Comparison of ENCODE assay signal across 28 cellular contexts in the genomic region with DNA sequence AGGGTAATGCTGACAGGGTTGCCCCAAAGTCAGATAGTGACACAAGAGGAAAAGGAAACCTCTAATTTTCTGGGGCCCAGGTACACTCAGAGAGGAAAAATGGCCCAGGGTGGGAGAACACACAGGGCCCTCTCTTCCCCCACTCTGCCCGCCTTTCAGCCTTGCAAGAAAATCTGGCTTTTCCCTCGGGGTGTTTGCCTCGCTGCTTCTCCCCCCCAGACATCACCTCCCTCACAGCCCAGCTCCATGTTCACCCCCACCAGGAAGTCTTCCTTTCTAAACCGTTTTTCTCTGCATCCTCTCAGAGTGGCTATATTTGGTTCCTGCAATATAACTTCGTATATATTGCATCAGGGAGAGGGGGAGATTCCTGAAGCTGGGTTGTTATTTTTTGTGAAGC. TPM values are rescaled to one million over a fixed set of nuclear protein-coding genes. Genes with fewer than 3 reads are reported as not detected.
"Had no signal": no experiment of that assay in that cellular context is flagged by ENCODE, and none has a peak within 500 bp of the region (broad histone marks: within the 10 kb centered on the region; RNA-seq: fewer than 3 reads in every experiment).

No MANE protein-coding gene starts in this region.

- ATAC-seq: activated naive CD4-positive, alpha-beta T cell treated with anti-CD3 and anti-CD28 coated beads, Interleukin-2, amount 50 U/mL, for 72 hours; activated naive CD8-positive, alpha-beta T cell treated with anti-CD3 and anti-CD28 coated beads, Interleukin-2, amount 50 U/mL, for 24 hours; activated T-cell treated with anti-CD3 and anti-CD28 coated beads, Interleukin-2, amount 50 U/mL, for 4 hours had no signal

- H3K9me3 Mint-ChIP-seq: activated CD4-positive, alpha-beta memory T cell treated with anti-CD3 and anti-CD28 coated beads for 36 hours; activated CD4-positive, alpha-beta T cell treated with anti-CD3 and anti-CD28 coated beads, Interleukin-2, amount 10 ng/mL, durations not matched to agents 7 days and 5 days; activated naive CD4-positive, alpha-beta T cell treated with anti-CD3 and anti-CD28 coated beads, Interleukin-2, amount 50 U/mL, for 72 hours; activated naive CD8-positive, alpha-beta T cell treated with anti-CD3 and anti-CD28 coated beads, Interleukin-2, amount 50 U/mL, for 24 hours; activated T-cell treated with anti-CD3 and anti-CD28 coated beads, Interleukin-2, amount 50 U/mL, for 4 hours; T-helper 1 cell treated with Interleukin-12 subunit alpha and Interleukin-12 subunit beta and Interleukin-4 antibody, amounts not matched to agents 30 μg/mL and 1 μg/mL, for 36 hours had no signal

- H3K9me3 ChIP-seq: MG63 had no signal

- DNase-seq: activated CD4-positive, alpha-beta memory T cell treated with anti-CD3 and anti-CD28 coated beads for 36 hours; activated CD4-positive, alpha-beta T cell treated with anti-CD3 and anti-CD28 coated beads, Interleukin-2, amount 10 ng/mL, durations not matched to agents 7 days and 5 days; activated CD4-positive, CD25-positive, alpha-beta regulatory T cell; activated CD8-positive, alpha-beta memory T cell treated with anti-CD3 and anti-CD28 coated beads for 24 hours; activated effector memory CD4-positive, alpha-beta T cell treated with anti-CD3 and anti-CD28 coated beads, Interleukin-2, amount 50 U/mL, for 16 hours; activated naive CD4-positive, alpha-beta T cell treated with Interleukin-2 at 50 U/mL for 16 hours; activated naive CD8-positive, alpha-beta T cell treated with anti-CD3 and anti-CD28 coated beads, Interleukin-2, amount 50 U/mL, for 24 hours; activated T-cell treated with anti-CD3 and anti-CD28 coated beads, Interleukin-2, amount 50 U/mL, for 4 hours; amniotic stem cell; KG1; MG63; MV-4-11; NCI-H1417 treated with DMSO at 0.1 percent for 48 hours; NCI-H1694; NCI-H2029; NCI-H2107; NCI-H226; NCI-H526; SIG-M5; T-helper 9 cell had no signal

- H3K27me3 ChIP-seq: MG63 had no signal

- H3K4me1 Mint-ChIP-seq: activated CD4-positive, alpha-beta T cell treated with anti-CD3 and anti-CD28 coated beads, Interleukin-2, amount 10 ng/mL, durations not matched to agents 7 days and 5 days; activated naive CD8-positive, alpha-beta T cell treated with anti-CD3 and anti-CD28 coated beads, Interleukin-2, amount 50 U/mL, for 24 hours had no signal

- H3K4me3 Mint-ChIP-seq: activated CD4-positive, alpha-beta memory T cell treated with anti-CD3 and anti-CD28 coated beads for 36 hours; activated CD4-positive, alpha-beta T cell treated with anti-CD3 and anti-CD28 coated beads, Interleukin-2, amount 10 ng/mL, durations not matched to agents 7 days and 5 days; activated naive CD8-positive, alpha-beta T cell treated with anti-CD3 and anti-CD28 coated beads, Interleukin-2, amount 50 U/mL, for 24 hours; activated T-cell treated with anti-CD3 and anti-CD28 coated beads, Interleukin-2, amount 50 U/mL, for 4 hours; T-helper 1 cell treated with Interleukin-12 subunit alpha and Interleukin-12 subunit beta and Interleukin-4 antibody, amounts not matched to agents 30 μg/mL and 1 μg/mL, for 36 hours had no signal

- H3K27ac ChIP-seq: SK-N-MC, VCaP had no signal

- H3K4me3 ChIP-seq: MG63, SK-N-MC had no signal

- H3K36me3 ChIP-seq: MG63 had no signal

- H3K27ac Mint-ChIP-seq: activated CD4-positive, alpha-beta memory T cell treated with anti-CD3 and anti-CD28 coated beads for 36 hours; activated CD4-positive, alpha-beta T cell treated with anti-CD3 and anti-CD28 coated beads, Interleukin-2, amount 10 ng/mL, durations not matched to agents 7 days and 5 days; activated naive CD4-positive, alpha-beta T cell treated with anti-CD3 and anti-CD28 coated beads, Interleukin-2, amount 50 U/mL, for 72 hours; activated naive CD8-positive, alpha-beta T cell treated with anti-CD3 and anti-CD28 coated beads, Interleukin-2, amount 50 U/mL, for 24 hours; T-helper 1 cell treated with Interleukin-12 subunit alpha and Interleukin-12 subunit beta and Interleukin-4 antibody, amounts not matched to agents 30 μg/mL and 1 μg/mL, for 36 hours had no signal

- H3K27me3 Mint-ChIP-seq: activated CD4-positive, alpha-beta memory T cell treated with anti-CD3 and anti-CD28 coated beads for 36 hours; activated CD4-positive, alpha-beta T cell treated with anti-CD3 and anti-CD28 coated beads, Interleukin-2, amount 10 ng/mL, durations not matched to agents 7 days and 5 days; activated naive CD8-positive, alpha-beta T cell treated with anti-CD3 and anti-CD28 coated beads, Interleukin-2, amount 50 U/mL, for 24 hours had no signal

RNA-seq across cellular contexts. Expression of gene RPRML, which starts 27.4 kb away (rescaled TPM):
- total RNA-seq: activated CD4-positive, alpha-beta memory T cell treated with anti-CD3 and anti-CD28 coated beads for 36 hours; activated CD4-positive, alpha-beta T cell treated with anti-CD3 and anti-CD28 coated beads, Interleukin-2, amount 10 ng/mL, durations not matched to agents 7 days and 5 days; activated naive CD4-positive, alpha-beta T cell treated with anti-CD3 and anti-CD28 coated beads, Interleukin-2, amount 50 U/mL, for 72 hours; activated T-cell treated with anti-CD3 and anti-CD28 coated beads, Interleukin-2, amount 50 U/mL, for 4 hours; chondrocyte; LHCN-M2; NCI-H460; RPMI7951 had no signal
